Comparison of ENCODE assay signal across 17 cellular contexts in genomic region chr2:188324067-188324466, GRCh38. TPM values are rescaled to one million over a fixed set of nuclear protein-coding genes. Genes with fewer than 3 reads are reported as not detected.
"Had no signal": no experiment of that assay in that cellular context is flagged by ENCODE, and none has a peak within 500 bp of the region (broad histone marks: within the 10 kb centered on the region; RNA-seq: fewer than 3 reads in every experiment).

No MANE protein-coding gene starts in this region.

- H3K4me3 Mint-ChIP-seq: activated naive CD8-positive, alpha-beta T cell treated with anti-CD3 and anti-CD28 coated beads, Interleukin-2, amount 10 ng/mL, durations not matched to agents 7 days and 5 days; activated T-helper 1 cell treated with anti-CD3 and anti-CD28 coated beads, Interleukin-12 subunit alpha, Interleukin-12 subunit beta, Interleukin-2, Interleukin-4 antibody, amounts not matched to agents 30 ng/mL and 10 ng/mL and 1 ng/mL, durations not matched to agents 14 hours and 24 hours and 36 hours; natural killer cell had no signal

- H3K4me1 Mint-ChIP-seq: activated naive CD8-positive, alpha-beta T cell treated with anti-CD3 and anti-CD28 coated beads, Interleukin-2, amount 10 ng/mL, durations not matched to agents 7 days and 5 days; natural killer cell had no signal

- H3K27me3 Mint-ChIP-seq: activated naive CD8-positive, alpha-beta T cell treated with anti-CD3 and anti-CD28 coated beads, Interleukin-2, amount 10 ng/mL, durations not matched to agents 7 days and 5 days had no signal

- H3K36me3 ChIP-seq: breast epithelium, left ventricle myocardium inferior, tibial artery, WERI-Rb-1 had no signal

- H3K27me3 ChIP-seq: breast epithelium, tibial artery had no signal

- H3K36me3 Mint-ChIP-seq: activated naive CD8-positive, alpha-beta T cell treated with anti-CD3 and anti-CD28 coated beads, Interleukin-2, amount 10 ng/mL, durations not matched to agents 7 days and 5 days; natural killer cell had no signal

- H3K4me1 ChIP-seq: breast epithelium had no signal

- H3K27ac ChIP-seq: breast epithelium, left ventricle myocardium inferior, skin epidermis, tibial artery, WERI-Rb-1 had no signal

- DNase-seq: activated CD4-positive, alpha-beta T cell treated with anti-CD3 and anti-CD28 coated beads for 4 hours; activated naive CD8-positive, alpha-beta T cell treated with anti-CD3 and anti-CD28 coated beads, Interleukin-2, amount 10 ng/mL, durations not matched to agents 7 days and 5 days; dermis blood vessel endothelial cell; hippocampal formation; kidney; left ventricle myocardium inferior; mucosa of descending colon; natural killer cell; posterior cingulate gyrus; stimulated activated CD4-positive, alpha-beta T cell treated with anti-CD3 and anti-CD28 coated beads, Interleukin-4, amount 100 ng/mL, for 24 hours; stimulated activated naive CD4-positive, alpha-beta T cell; T-helper 1 cell; tibial artery; WERI-Rb-1 had no signal

- H3K4me3 ChIP-seq: breast epithelium, left ventricle myocardium inferior, mucosa of descending colon, skin epidermis, tibial artery had no signal

- H3K9me3 ChIP-seq: breast epithelium, left ventricle myocardium inferior, mucosa of descending colon, tibial artery had no signal

- H3K9me3 Mint-ChIP-seq: activated naive CD8-positive, alpha-beta T cell treated with anti-CD3 and anti-CD28 coated beads, Interleukin-2, amount 10 ng/mL, durations not matched to agents 7 days and 5 days; activated T-helper 1 cell treated with anti-CD3 and anti-CD28 coated beads, Interleukin-12 subunit alpha, Interleukin-12 subunit beta, Interleukin-2, Interleukin-4 antibody, amounts not matched to agents 30 ng/mL and 10 ng/mL and 1 ng/mL, durations not matched to agents 14 hours and 24 hours and 36 hours had no signal

- H3K27ac Mint-ChIP-seq: activated naive CD8-positive, alpha-beta T cell treated with anti-CD3 and anti-CD28 coated beads, Interleukin-2, amount 10 ng/mL, durations not matched to agents 7 days and 5 days; activated T-helper 1 cell treated with anti-CD3 and anti-CD28 coated beads, Interleukin-12 subunit alpha, Interleukin-12 subunit beta, Interleukin-2, Interleukin-4 antibody, amounts not matched to agents 30 ng/mL and 10 ng/mL and 1 ng/mL, durations not matched to agents 14 hours and 24 hours and 36 hours; natural killer cell had no signal

- ATAC-seq: mucosa of descending colon, natural killer cell had no signal

RNA-seq across cellular contexts. Expression of gene GULP1, which starts 32.4 kb away (rescaled TPM):
- total RNA-seq: activated naive CD8-positive, alpha-beta T cell treated with anti-CD3 and anti-CD28 coated beads, Interleukin-2, amount 10 ng/mL, durations not matched to agents 7 days and 5 days; activated T-helper 1 cell treated with anti-CD3 and anti-CD28 coated beads, Interleukin-12 subunit alpha, Interleukin-12 subunit beta, Interleukin-2, Interleukin-4 antibody, amounts not matched to agents 30 ng/mL and 10 ng/mL and 1 ng/mL, durations not matched to agents 14 hours and 24 hours and 36 hours; natural killer cell had no signal
